Comparison of ENCODE assay signal across 21 cellular contexts in the genomic region with DNA sequence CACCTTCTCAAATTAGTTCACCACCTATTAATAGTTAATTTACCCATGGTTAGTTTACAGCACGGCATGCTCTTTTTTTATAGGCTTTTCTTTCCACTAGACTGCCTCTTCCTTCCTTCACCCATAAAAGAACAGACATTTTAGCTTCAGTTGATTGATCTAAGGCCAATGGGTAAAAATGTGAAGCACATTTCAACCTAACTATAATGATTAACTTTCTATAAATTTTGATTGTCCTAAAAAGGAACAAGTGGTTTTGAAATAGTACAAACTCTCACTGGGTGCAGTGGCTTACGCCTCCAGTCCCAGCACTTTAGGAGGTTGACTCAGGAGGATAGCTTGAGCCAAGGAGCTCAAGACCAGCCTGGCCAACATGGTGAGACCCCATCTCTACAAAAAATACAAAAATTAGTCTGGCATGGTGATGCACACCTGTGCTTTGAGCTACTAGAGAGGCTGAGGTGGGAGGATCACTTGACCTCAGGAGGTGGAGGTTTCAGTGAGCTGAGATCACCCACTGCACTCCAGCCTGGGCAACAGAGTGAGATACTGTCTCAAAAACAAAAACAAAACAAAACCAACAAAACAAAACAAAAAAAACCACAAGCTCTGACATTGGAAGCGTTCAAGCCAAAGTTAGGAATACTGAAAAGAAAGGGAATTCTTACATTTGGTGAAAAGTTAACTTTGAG.
"Had no signal": no experiment of that assay in that cellular context is flagged by ENCODE, and none has a peak within 500 bp of the region (broad histone marks: within the 10 kb centered on the region; RNA-seq: fewer than 3 reads in every experiment).

No MANE protein-coding gene starts in this region.

- H3K36me3 Mint-ChIP-seq: mesothelial cell of epicardium had no signal

- H3K27me3 ChIP-seq: brain microvascular endothelial cell, heart left ventricle, right atrium auricular region, tibial artery had no signal

- H3K27ac ChIP-seq: brain microvascular endothelial cell, heart left ventricle, right atrium auricular region, skin epidermis, tibial artery had no signal

- H3K4me3 ChIP-seq: heart left ventricle, lung, right atrium auricular region, skin epidermis, tibial artery had no signal

- H3K4me1 ChIP-seq: heart left ventricle, right atrium auricular region, tibial artery had no signal

- H3K9me3 Mint-ChIP-seq: activated CD4-positive, alpha-beta T cell treated with anti-CD3 and anti-CD28 coated beads, Interleukin-2, amount 10 ng/mL, durations not matched to agents 7 days and 5 days had no signal

- H3K27ac Mint-ChIP-seq: activated CD4-positive, alpha-beta T cell treated with anti-CD3 and anti-CD28 coated beads, Interleukin-2, amount 10 ng/mL, durations not matched to agents 7 days and 5 days; activated CD8-positive, alpha-beta T cell treated with anti-CD3 and anti-CD28 coated beads, Interleukin-2, amount 10 ng/mL, durations not matched to agents 7 days and 5 days; activated naive CD4-positive, alpha-beta T cell treated with anti-CD3 and anti-CD28 coated beads for 36 hours; mesothelial cell of epicardium had no signal

- H3K9me3 ChIP-seq: heart left ventricle, tibial artery had no signal

- ATAC-seq: activated CD4-positive, CD25-positive, alpha-beta regulatory T cell treated with anti-CD3 and anti-CD28 coated beads, Interleukin-2, amount 50 U/mL, for 24 hours; activated CD8-positive, alpha-beta T cell treated with anti-CD3 and anti-CD28 coated beads, Interleukin-2, amount 10 ng/mL, durations not matched to agents 7 days and 5 days; activated T-cell treated with anti-CD3 and anti-CD28 coated beads, Interleukin-2, amount 50 U/mL, for 4 hours; heart left ventricle; stimulated activated naive CD8-positive, alpha-beta T cell treated with anti-CD3 and anti-CD28 coated beads, Interleukin-15, Interleukin-2, amounts not matched to agents 100 U/mL and 50 U/mL, for 24 hours had no signal

- FAIRE-seq: colon, endometrium, frontal cortex, kidney, urothelium cell line had no signal

- H3K27me3 Mint-ChIP-seq: activated CD4-positive, alpha-beta T cell treated with anti-CD3 and anti-CD28 coated beads, Interleukin-2, amount 10 ng/mL, durations not matched to agents 7 days and 5 days had no signal

- DNase-seq: activated CD4-positive, alpha-beta T cell treated with anti-CD3 and anti-CD28 coated beads, Interleukin-2, amount 10 ng/mL, durations not matched to agents 7 days and 5 days; activated CD8-positive, alpha-beta T cell treated with anti-CD3 and anti-CD28 coated beads, Interleukin-2, amount 10 ng/mL, durations not matched to agents 7 days and 5 days; activated naive CD4-positive, alpha-beta T cell treated with anti-CD3 and anti-CD28 coated beads for 36 hours; activated T-cell treated with anti-CD3 and anti-CD28 coated beads, Interleukin-2, amount 50 U/mL, for 4 hours; brain microvascular endothelial cell; central memory CD4-positive, alpha-beta T cell; heart left ventricle; kidney; stimulated activated naive CD8-positive, alpha-beta T cell treated with anti-CD3 and anti-CD28 coated beads, Interleukin-15, Interleukin-2, amounts not matched to agents 100 U/mL and 50 U/mL, for 24 hours; substantia nigra; tibial artery had no signal

- H3K4me1 Mint-ChIP-seq: activated CD4-positive, alpha-beta T cell treated with anti-CD3 and anti-CD28 coated beads, Interleukin-2, amount 10 ng/mL, durations not matched to agents 7 days and 5 days had no signal

- H3K4me3 Mint-ChIP-seq: activated CD4-positive, alpha-beta T cell treated with anti-CD3 and anti-CD28 coated beads, Interleukin-2, amount 10 ng/mL, durations not matched to agents 7 days and 5 days; activated CD8-positive, alpha-beta T cell treated with anti-CD3 and anti-CD28 coated beads, Interleukin-2, amount 10 ng/mL, durations not matched to agents 7 days and 5 days; activated naive CD4-positive, alpha-beta T cell treated with anti-CD3 and anti-CD28 coated beads for 36 hours; activated T-cell treated with anti-CD3 and anti-CD28 coated beads, Interleukin-2, amount 50 U/mL, for 4 hours; mesothelial cell of epicardium; neural crest cell had no signal

- H3K36me3 ChIP-seq: brain microvascular endothelial cell, heart left ventricle, right atrium auricular region, tibial artery had no signal
